In genomic region chr22:23837496-23837859, GRCh38 we compare ENCODE assay signal across 12 cellular contexts. TPM values are rescaled to one million over a fixed set of nuclear protein-coding genes. Genes with fewer than 3 reads are reported as not detected.
DNase-seq lines count a peak whose midpoint lies in the region; ATAC-seq and TF ChIP-seq lines count a peak whose summit lies in the region.
"Had no signal": no experiment of that assay in that cellular context is flagged by ENCODE, and none has a peak within 500 bp of the region (broad histone marks: within the 10 kb centered on the region; RNA-seq: fewer than 3 reads in every experiment).

No MANE protein-coding gene starts in this region.

- TF ChIP-seq CTCF in Caco-2 (IDR thresholded peaks at IDR 0.05; ENCODE audit: insufficient read depth in 1 of 2, low read depth in 1 of 2, low read length in 1 of 2, severe bottlenecking in 1 of 2, unreplicated experiment in 1 of 2), result no peak

- CTCF ChIA-PET in Caco-2 (lab: Charles Lee), result no interaction called here

- H3K4me1 Mint-ChIP-seq in Caco-2 (ENCODE audit: low read depth, unreplicated experiment), result peaks cover 7% of the 10 kb centered on the region
- H3K4me1 Mint-ChIP-seq in activated T-helper 2 cell treated with anti-CD3 and anti-CD28 coated beads, Interferon-gamma antibody, Interleukin-2, Interleukin-4, amounts not matched to agents 10 μg/mL and 5 μg/mL and 100 μg/mL, durations not matched to agents 14 hours and 24 hours and 36 hours (ENCODE audit: low read depth), result peaks cover 17% of the 10 kb centered on the region
- peaks cover 51 to 64% (median 61%) of the 10 kb centered on the region in 3 donors for H3K4me1 Mint-ChIP-seq in naive B cell

- H3K27ac Mint-ChIP-seq in Caco-2 (ENCODE audit: unreplicated experiment), result no peak overlapping the region
- H3K27ac Mint-ChIP-seq in activated T-helper 2 cell treated with anti-CD3 and anti-CD28 coated beads, Interferon-gamma antibody, Interleukin-2, Interleukin-4, amounts not matched to agents 10 μg/mL and 5 μg/mL and 100 μg/mL, durations not matched to agents 14 hours and 24 hours and 36 hours, result no peak overlapping the region
- peak overlapping the region; percentile 92 to 100 (median 98) for H3K27ac Mint-ChIP-seq in naive B cell

- POLR2A ChIA-PET in Caco-2 (lab: Charles Lee), result no interaction called here

- no peaks in the 10 kb centered on the region for H3K9me3 ChIP-seq in Caco-2
- H3K9me3 ChIP-seq: neutrophil had no signal

- no peaks in the 10 kb centered on the region for H3K4me1 ChIP-seq in Caco-2

- H3K9me3 Mint-ChIP-seq in Caco-2 (ENCODE audit: unreplicated experiment) (no peaks in the 10 kb centered on the region), naive B cell (no peaks in the 10 kb centered on the region)
- no peaks in the 10 kb centered on the region for H3K9me3 Mint-ChIP-seq in activated T-helper 2 cell treated with anti-CD3 and anti-CD28 coated beads, Interferon-gamma antibody, Interleukin-2, Interleukin-4, amounts not matched to agents 10 μg/mL and 5 μg/mL and 100 μg/mL, durations not matched to agents 14 hours and 24 hours and 36 hours

- DNase-seq in Caco-2, result no peak
- peak; percentile 56 for DNase-seq in H7
- no peak for DNase-seq in activated T-helper 2 cell treated with anti-CD3 and anti-CD28 coated beads, Interferon-gamma antibody, Interleukin-2, Interleukin-4, amounts not matched to agents 10 μg/mL and 5 μg/mL and 100 μg/mL, durations not matched to agents 14 hours and 24 hours and 36 hours (ENCODE audit: low spot score)
- no peak for DNase-seq in naive B cell
- no peak for DNase-seq in GM03348 (ENCODE audit: low spot score)
- DNase-seq: amniotic stem cell, DMS153, NCI-H1417 treated with DMSO at 0.1 percent for 48 hours had no signal

- intact Hi-C loops in Caco-2 (cut with micrococcal nuclease; ENCODE audit: unreplicated experiment), result no loop called here
- intact Hi-C loops in activated T-helper 2 cell treated with anti-CD3 and anti-CD28 coated beads, Interferon-gamma antibody, Interleukin-2, Interleukin-4, amounts not matched to agents 10 μg/mL and 5 μg/mL and 100 μg/mL, durations not matched to agents 14 hours and 24 hours and 36 hours (cut with micrococcal nuclease), result loop anchor here (5.0 kb wide), 2 partner anchors 120 to 210 kb away; no protein-coding TSS in a partner anchor

- no peak for ATAC-seq in naive B cell (ENCODE audit: low read depth in 2 of 2)
- ATAC-seq in GM21390 (IDR thresholded peaks at IDR 0.05; ENCODE audit: unreplicated experiment), result no peak
- ATAC-seq in HG02610 (IDR thresholded peaks at IDR 0.05; ENCODE audit: unreplicated experiment), result no peak
- ATAC-seq: activated CD4-positive, CD25-positive, alpha-beta regulatory T cell treated with anti-CD3 and anti-CD28 coated beads, Interleukin-2, amount 50 U/mL, for 24 hours had no signal

- no peaks in the 10 kb centered on the region for H3K27me3 Mint-ChIP-seq in Caco-2 (ENCODE audit: insufficient read depth, unreplicated experiment)
- peaks cover 2% of the 10 kb centered on the region for H3K27me3 Mint-ChIP-seq in activated T-helper 2 cell treated with anti-CD3 and anti-CD28 coated beads, Interferon-gamma antibody, Interleukin-2, Interleukin-4, amounts not matched to agents 10 μg/mL and 5 μg/mL and 100 μg/mL, durations not matched to agents 14 hours and 24 hours and 36 hours (ENCODE audit: low read depth)
- H3K27me3 Mint-ChIP-seq in naive B cell, result no peaks in the 10 kb centered on the region

- no TSS peak for BruUV-seq in Caco-2 (replicated peaks; lab: Mats Ljungman, UMichigan)

- H3K4me3 ChIP-seq in Caco-2 (ENCODE audit: low read depth, low read length), result no peak overlapping the region; the same call in 1 of the 2 replicates
- no peak overlapping the region for H3K4me3 ChIP-seq in H7 (ENCODE audit: insufficient read depth, low read depth, low read length)

- H3K36me3 Mint-ChIP-seq in Caco-2 (ENCODE audit: insufficient read depth, unreplicated experiment) (peaks cover 47% of the 10 kb centered on the region), naive B cell (peaks cover 0 to 8% of the 10 kb centered on the region in 2 donors)
- H3K36me3 Mint-ChIP-seq in activated T-helper 2 cell treated with anti-CD3 and anti-CD28 coated beads, Interferon-gamma antibody, Interleukin-2, Interleukin-4, amounts not matched to agents 10 μg/mL and 5 μg/mL and 100 μg/mL, durations not matched to agents 14 hours and 24 hours and 36 hours (ENCODE audit: low read depth), result peaks cover 17% of the 10 kb centered on the region

- H3K4me3 Mint-ChIP-seq in Caco-2 (ENCODE audit: unreplicated experiment) (peak overlapping the region; percentile 95), naive B cell (peak overlapping the region; percentile 80 to 98 (median 96))
- peak overlapping the region; percentile 95 for H3K4me3 Mint-ChIP-seq in activated T-helper 2 cell treated with anti-CD3 and anti-CD28 coated beads, Interferon-gamma antibody, Interleukin-2, Interleukin-4, amounts not matched to agents 10 μg/mL and 5 μg/mL and 100 μg/mL, durations not matched to agents 14 hours and 24 hours and 36 hours (ENCODE audit: low read depth)

- H3K27me3 ChIP-seq in Caco-2 (replicated peaks; ENCODE audit: control insufficient read depth, insufficient read depth, low read length), result no peaks in the 10 kb centered on the region
- no peaks in the 10 kb centered on the region; the same call in 1 of the 2 replicates for H3K27me3 ChIP-seq in H7 (ENCODE audit: control insufficient read depth, insufficient read depth, low read length)
- H3K27me3 ChIP-seq: neutrophil had no signal

- H3K36me3 ChIP-seq in Caco-2 (ENCODE audit: control insufficient read depth, insufficient read depth, low read length), result peaks cover under 1% of the 10 kb centered on the region
- H3K36me3 ChIP-seq in H7 (replicated peaks; ENCODE audit: control insufficient read depth, insufficient read depth, low read length), result peaks cover 7% of the 10 kb centered on the region

RNA-seq across cellular contexts. Expression of gene DERL3, which starts 1.3 kb away (rescaled TPM):
- total RNA-seq in Caco-2 (2022), result 4.4 and 5.4 TPM in 2 replicates
- total RNA-seq in H7 (2014; rRNA removed; shearing (Covaris generic)), result 5.0 and 9.3 TPM in 2 replicates
- total RNA-seq in activated T-helper 2 cell treated with anti-CD3 and anti-CD28 coated beads, Interferon-gamma antibody, Interleukin-2, Interleukin-4, amounts not matched to agents 10 μg/mL and 5 μg/mL and 100 μg/mL, durations not matched to agents 14 hours and 24 hours and 36 hours, result 10.3 TPM in 2 replicates
- polyA plus RNA-seq in naive B cell (ENCODE audit: low read depth in 6 of 6), result 10 to 100 TPM; 25.2 to 33.9 (median 26.4) TPM

RNA-seq across cellular contexts. Expression of gene SLC2A11, which starts 20.2 kb away (rescaled TPM):
- 29.5 and 32.4 TPM in 2 replicates for total RNA-seq in Caco-2 (2022)
- total RNA-seq in H7 (2014; rRNA removed; shearing (Covaris generic)), result 10.7 and 17.4 TPM in 2 replicates
- total RNA-seq in activated T-helper 2 cell treated with anti-CD3 and anti-CD28 coated beads, Interferon-gamma antibody, Interleukin-2, Interleukin-4, amounts not matched to agents 10 μg/mL and 5 μg/mL and 100 μg/mL, durations not matched to agents 14 hours and 24 hours and 36 hours, result 9.4 and 9.6 TPM in 2 replicates
- polyA plus RNA-seq in naive B cell (ENCODE audit: low read depth in 6 of 6), result 10 to 100 TPM in 4 of 6 donors, 1 to 10 TPM in 2; 7.0 to 15.9 (median 10.9) TPM

RNA-seq across cellular contexts. Expression of gene SMARCB1, which starts 50.7 kb away (rescaled TPM):
- 154 and 157 TPM in 2 replicates for total RNA-seq in Caco-2 (2022)
- 79.1 and 86.5 TPM in 2 replicates for total RNA-seq in H7 (2014; rRNA removed; shearing (Covaris generic))
- 94.1 and 96.4 TPM in 2 replicates for total RNA-seq in activated T-helper 2 cell treated with anti-CD3 and anti-CD28 coated beads, Interferon-gamma antibody, Interleukin-2, Interleukin-4, amounts not matched to agents 10 μg/mL and 5 μg/mL and 100 μg/mL, durations not matched to agents 14 hours and 24 hours and 36 hours
- polyA plus RNA-seq in naive B cell (ENCODE audit: low read depth in 6 of 6), result 10 to 100 TPM; 73.0 to 90.9 (median 78.1) TPM

RNA-seq across cellular contexts. Expression of gene MIF, which starts 56.7 kb away (rescaled TPM):
- total RNA-seq in Caco-2 (2022), result 762 and 795 TPM in 2 replicates
- 952 and 1,162 TPM in 2 replicates for total RNA-seq in H7 (2014; rRNA removed; shearing (Covaris generic))
- total RNA-seq in activated T-helper 2 cell treated with anti-CD3 and anti-CD28 coated beads, Interferon-gamma antibody, Interleukin-2, Interleukin-4, amounts not matched to agents 10 μg/mL and 5 μg/mL and 100 μg/mL, durations not matched to agents 14 hours and 24 hours and 36 hours, result 1,309 and 1,313 TPM in 2 replicates
- 1,000 to 10,000 TPM in 2 of 6 donors, 100 to 1,000 TPM in 4; 853 to 1,113 (median 946) TPM for polyA plus RNA-seq in naive B cell (ENCODE audit: low read depth in 6 of 6)

Comparison
In these comparisons a context has a peak if more than half of its experiments do, and no peak if none do; other contexts are left out.
1. H3K27ac Mint-ChIP-seq: peak in naive B cell (6 of 6); none in Caco-2 (single experiment) and activated T-helper 2 cell treated with anti-CD3 and anti-CD28 coated beads, Interferon-gamma antibody, Interleukin-2, Interleukin-4, amounts not matched to agents 10 μg/mL and 5 μg/mL and 100 μg/mL, durations not matched to agents 14 hours and 24 hours and 36 hours (single experiment).
2. Peak in every context shown above with its lines, with median percentiles within 50 percentile points of each other: H3K4me3 Mint-ChIP-seq.